10 cellular contexts compared by ENCODE assay signal in genomic region chr7:7251742-7252141, GRCh38.
DNase-seq lines count a peak whose midpoint lies in the region; ATAC-seq and TF ChIP-seq lines count a peak whose summit lies in the region.
"Had no signal": no experiment of that assay in that cellular context is flagged by ENCODE, and none has a peak within 500 bp of the region (broad histone marks: within the 10 kb centered on the region; RNA-seq: fewer than 3 reads in every experiment).

No MANE protein-coding gene starts in this region.

- DNase-seq in midbrain (lab: John Stamatoyannopoulos, UW), result no peak
- DNase-seq in transverse colon, result no peak
- DNase-seq in activated naive CD4-positive, alpha-beta T cell treated with anti-CD3 and anti-CD28 coated beads, Interleukin-2, amount 50 U/mL, for 72 hours (ENCODE audit: low spot score in 2 of 2), result no peak
- no peak for DNase-seq in globus pallidus (ENCODE audit: low spot score)
- DNase-seq: activated CD4-positive, alpha-beta T cell treated with anti-CD3 and anti-CD28 coated beads for 48 hours had no signal

- ATAC-seq in GM18508 (IDR thresholded peaks at IDR 0.05; ENCODE audit: insufficient read depth, unreplicated experiment) (peak; percentile 92), GM21619 (IDR thresholded peaks at IDR 0.05; ENCODE audit: unreplicated experiment) (peak; percentile 94), HG03457 (IDR thresholded peaks at IDR 0.05; ENCODE audit: unreplicated experiment) (peak; percentile 81), esophagus mucosa (peak; percentile 52)
- ATAC-seq in activated naive CD4-positive, alpha-beta T cell treated with anti-CD3 and anti-CD28 coated beads, Interleukin-2, amount 50 U/mL, for 72 hours, result no peak

- no peaks in the 10 kb centered on the region for H3K9me3 ChIP-seq in transverse colon

- no peaks in the 10 kb centered on the region for H3K36me3 ChIP-seq in transverse colon

- no peak overlapping the region for H3K4me3 ChIP-seq in transverse colon

- H3K27me3 ChIP-seq in transverse colon, result no peaks in the 10 kb centered on the region

- no peaks in the 10 kb centered on the region for H3K9me3 Mint-ChIP-seq in activated naive CD4-positive, alpha-beta T cell treated with anti-CD3 and anti-CD28 coated beads, Interleukin-2, amount 50 U/mL, for 72 hours
- H3K9me3 Mint-ChIP-seq: central memory CD8-positive, alpha-beta T cell had no signal

- no peak for TF ChIP-seq CTCF in transverse colon (IDR thresholded peaks at IDR 0.05)

- in situ Hi-C loops in transverse colon (cut with MboI; ENCODE audit: low pct_ligation_motif_present in 1 of 4, low pct_unique_long_range_greater_than_20kb in 1 of 4, low sequenced_read_pairs in 3 of 4), result no loop called here

- peaks cover 0 to 10% (median 0%) of the 10 kb centered on the region in 4 donors for H3K4me1 ChIP-seq in transverse colon

- H3K27ac ChIP-seq in transverse colon, result peak overlapping the region in 2 of 4 donors; percentile 10 to 17

- H3K27ac Mint-ChIP-seq in activated naive CD4-positive, alpha-beta T cell treated with anti-CD3 and anti-CD28 coated beads, Interleukin-2, amount 50 U/mL, for 72 hours, result no peak overlapping the region

- no peak for TF ChIP-seq POLR2A in transverse colon (IDR thresholded peaks at IDR 0.05)

- WGBS in transverse colon (ENCODE audit: low coverage in 1 of 2), 2 donors, result 67 to 100% methylated on average over 1 to 2 of the region's 2 CpGs

- H3K36me3 Mint-ChIP-seq in activated naive CD4-positive, alpha-beta T cell treated with anti-CD3 and anti-CD28 coated beads, Interleukin-2, amount 50 U/mL, for 72 hours, result peaks cover 0 to 7% of the 10 kb centered on the region in 2 donors

- intact Hi-C loops in transverse colon (cut with DNase I; ENCODE audit: low total_unique reads), result no loop called here

- no peak for TF ChIP-seq EP300 in transverse colon (IDR thresholded peaks at IDR 0.05; ENCODE audit: low read depth)

Comparison
In these comparisons a context has a peak if more than half of its experiments do, and no peak if none do; other contexts are left out.
1. ATAC-seq: peak in GM18508 (single experiment), GM21619 (single experiment), HG03457 (single experiment) and esophagus mucosa (single experiment); none in activated naive CD4-positive, alpha-beta T cell treated with anti-CD3 and anti-CD28 coated beads, Interleukin-2, amount 50 U/mL, for 72 hours (0 of 2).